14 cellular contexts compared by ENCODE assay signal in genomic region chr9:133367778-133368177, GRCh38. TPM values are rescaled to one million over a fixed set of nuclear protein-coding genes. Genes with fewer than 3 reads are reported as not detected.
DNase-seq lines count a peak whose midpoint lies in the region; ATAC-seq and TF ChIP-seq lines count a peak whose summit lies in the region.
"Had no signal": no experiment of that assay in that cellular context is flagged by ENCODE, and none has a peak within 500 bp of the region (broad histone marks: within the 10 kb centered on the region; RNA-seq: fewer than 3 reads in every experiment).

No MANE protein-coding gene starts in this region.

- H3K27ac ChIP-seq in GM23248, result 0 out of 2 replicates have a peak overlapping the region, but pooled peaks have one; percentile 0
- no peak overlapping the region for H3K27ac ChIP-seq in trophoblast cell (ENCODE audit: low read depth, low read length)
- H3K27ac ChIP-seq in esophagus squamous epithelium, result peak overlapping the region in 2 of 4 donors; percentile 27 to 31
- H3K27ac ChIP-seq: PC-9, testis had no signal

- intact Hi-C loops in esophagus squamous epithelium (cut with DNase I), result no loop called here

- H3K9me3 ChIP-seq in GM23248 (ENCODE audit: low read depth), result no peaks in the 10 kb centered on the region
- H3K9me3 ChIP-seq in adipocyte (ENCODE audit: control insufficient read depth, low read length), result no peaks in the 10 kb centered on the region
- peaks cover 1% of the 10 kb centered on the region for H3K9me3 ChIP-seq in trophoblast cell (ENCODE audit: insufficient read depth, low read depth, low read length)
- no peaks in the 10 kb centered on the region for H3K9me3 ChIP-seq in esophagus squamous epithelium
- H3K9me3 ChIP-seq: HAP-1, testis had no signal

- peaks cover 100% of the 10 kb centered on the region for H3K79me2 ChIP-seq in GM23248 (ENCODE audit: insufficient read depth)
- peaks cover 22% of the 10 kb centered on the region for H3K79me2 ChIP-seq in trophoblast cell (ENCODE audit: control insufficient read depth, insufficient read depth, low read length, poor library complexity)

- no peak overlapping the region for H4K91ac ChIP-seq in trophoblast cell (ENCODE audit: low read depth, low read length)

- in situ Hi-C loops in GM23248 (cut with MboI), result no loop called here

- H3K9ac ChIP-seq in GM23248 (peak overlapping the region; percentile 28; the same call in 1 of the 2 replicates), adipocyte (ENCODE audit: low read length) (peak overlapping the region; percentile 11), trophoblast cell (ENCODE audit: low read length) (no peak overlapping the region)

- 68 to 69% methylated on average over 10 of the region's 10 CpGs for WGBS in GM23248 (ENCODE audit: low coverage in 1 of 2, low lambda C conversion rate in 2 of 2, missing lambda C conversion rate in 2 of 2), 2 experiments
- no CpG with 5 or more reads among the region's 10 CpGs for WGBS in trophoblast cell (ENCODE audit: extremely low coverage, insufficient coverage, insufficient read length)
- WGBS in esophagus squamous epithelium, 2 donors, result 69 to 87% methylated on average over 3 to 10 of the region's 10 CpGs

- H2AK5ac ChIP-seq in trophoblast cell (ENCODE audit: low read length), result no peak overlapping the region

- no peak overlapping the region for H4K12ac ChIP-seq in trophoblast cell (ENCODE audit: low read depth, low read length)

- peak overlapping the region; percentile 53 for H3K4ac ChIP-seq in trophoblast cell (ENCODE audit: low read depth, low read length)

- peaks cover 44% of the 10 kb centered on the region for H3K36me3 ChIP-seq in GM23248 (ENCODE audit: low read depth)
- H3K36me3 ChIP-seq in adipocyte (ENCODE audit: control insufficient read depth, insufficient read depth, low read length, severe bottlenecking), result peaks cover 68% of the 10 kb centered on the region
- peaks cover 76 to 89% of the 10 kb centered on the region in 2 experiments for H3K36me3 ChIP-seq in trophoblast cell (ENCODE audit: control insufficient read depth in 1 of 2, insufficient read depth in 2 of 2, low read length in 2 of 2)
- peaks cover 21 to 76% (median 29%) of the 10 kb centered on the region in 3 donors for H3K36me3 ChIP-seq in esophagus squamous epithelium

- no peak overlapping the region for H2BK120ac ChIP-seq in trophoblast cell (ENCODE audit: insufficient read depth, low read length, poor library complexity)

- H2BK12ac ChIP-seq in trophoblast cell (ENCODE audit: low read length), result no peak overlapping the region

- H3K9me2 ChIP-seq in GM23248 (ENCODE audit: insufficient read depth), result no peaks in the 10 kb centered on the region

- H3K4me3 ChIP-seq in GM23248 (no peak overlapping the region), adipocyte (ENCODE audit: low read length) (peak overlapping the region; percentile 16), trophoblast cell (ENCODE audit: low read depth, low read length) (no peak overlapping the region), esophagus squamous epithelium (no peak overlapping the region)
- H3K4me3 ChIP-seq: HAP-1, PC-9, testis had no signal

- H3K23ac ChIP-seq in trophoblast cell (ENCODE audit: low read length), result no peak overlapping the region

- peaks cover 43% of the 10 kb centered on the region for H3K4me1 ChIP-seq in GM23248 (ENCODE audit: insufficient read depth)
- peaks cover 57% of the 10 kb centered on the region for H3K4me1 ChIP-seq in adipocyte (ENCODE audit: control insufficient read depth, insufficient read depth, low read length)
- peaks cover 6 to 7% of the 10 kb centered on the region in 2 experiments for H3K4me1 ChIP-seq in trophoblast cell (ENCODE audit: control insufficient read depth in 1 of 2, insufficient read depth in 2 of 2, low read length in 2 of 2)
- H3K4me1 ChIP-seq in esophagus squamous epithelium, result peaks cover 56 to 100% (median 73%) of the 10 kb centered on the region in 3 donors
- H3K4me1 ChIP-seq: HAP-1 had no signal

- no peak overlapping the region for H2AFZ ChIP-seq in GM23248
- H2AFZ ChIP-seq in trophoblast cell (ENCODE audit: insufficient read depth, low read length, poor library complexity), result no peak overlapping the region
- H2AFZ ChIP-seq: PC-9 had no signal

- H3K27me3 ChIP-seq in GM23248 (replicated peaks; ENCODE audit: insufficient read depth) (no peaks in the 10 kb centered on the region), adipocyte (replicated peaks; ENCODE audit: control insufficient read depth, insufficient read depth, low read length) (no peaks in the 10 kb centered on the region), trophoblast cell (ENCODE audit: insufficient read depth, low read length) (no peaks in the 10 kb centered on the region), esophagus squamous epithelium (no peaks in the 10 kb centered on the region)
- H3K27me3 ChIP-seq: testis had no signal

- TF ChIP-seq CTCF in esophagus squamous epithelium (IDR thresholded peaks at IDR 0.05), result no peak

- no peak for TF ChIP-seq POLR2A in esophagus squamous epithelium (IDR thresholded peaks at IDR 0.05)

- H2BK5ac ChIP-seq in trophoblast cell (ENCODE audit: low read depth, low read length, poor library complexity), result no peak overlapping the region

- H4K8ac ChIP-seq in trophoblast cell (ENCODE audit: low read depth, low read length), result no peak overlapping the region

- peaks cover 66% of the 10 kb centered on the region for H4K20me1 ChIP-seq in GM23248 (ENCODE audit: insufficient read depth)

- peaks cover 33% of the 10 kb centered on the region for H3F3A ChIP-seq in GM23248 (ENCODE audit: insufficient read depth)

- no peaks in the 10 kb centered on the region for H3K79me1 ChIP-seq in trophoblast cell (ENCODE audit: low read length)

- DNase-seq in GM23248 (no peak), adipocyte (ENCODE audit: low read depth) (no peak), trophoblast cell (no peak), esophagus squamous epithelium (lab: John Stamatoyannopoulos, UW) (no peak)
- DNase-seq: activated CD4-positive, alpha-beta T cell treated with anti-CD3 and anti-CD28 coated beads for 48 hours; NCI-H2171 treated with DMSO at 0.1 percent for 48 hours; PC-9; stimulated activated CD4-positive, alpha-beta T cell treated with anti-CD3 and anti-CD28 coated beads, Interleukin-1b, Interleukin-23, amount 100 ng/mL, for 48 hours; T1000; testis had no signal

- no peak overlapping the region for H3K18ac ChIP-seq in trophoblast cell (ENCODE audit: low read length)

- no peak for ATAC-seq in GM21423 (IDR thresholded peaks at IDR 0.05; ENCODE audit: unreplicated experiment)
- ATAC-seq: activated naive CD4-positive, alpha-beta T cell treated with anti-CD3 and anti-CD28 coated beads, Interleukin-2, amount 50 U/mL, for 72 hours had no signal

- H3K4me2 ChIP-seq in GM23248 (ENCODE audit: unreplicated experiment) (no peak overlapping the region), trophoblast cell (ENCODE audit: low read length) (no peak overlapping the region)
- H3K4me2 ChIP-seq: PC-9 had no signal

- H3K14ac ChIP-seq in trophoblast cell (ENCODE audit: low read length), result no peak overlapping the region

RNA-seq across cellular contexts. Expression of gene SURF4, which starts 8.1 kb away (rescaled TPM):
- 638 and 670 TPM in 2 replicates for total RNA-seq in GM23248 (2014; rRNA removed; shearing (Covaris generic))
- polyA plus RNA-seq in GM23248 (2016; fragmentation: Nextera tagmentation; extraction: Ambion mirVana), result 406 and 420 TPM in 2 replicates
- 307 and 319 TPM in 2 replicates for polyA plus RNA-seq in trophoblast cell (2013)
- 100 to 1,000 TPM; 104 to 140 (median 117) TPM for total RNA-seq in esophagus squamous epithelium

RNA-seq across cellular contexts. Expression of gene STKLD1, which starts 8.4 kb away (rescaled TPM):
- 0.32 and 3.4 TPM in 2 replicates for total RNA-seq in GM23248 (2014; rRNA removed; shearing (Covaris generic))
- polyA plus RNA-seq in GM23248 (2016; fragmentation: Nextera tagmentation; extraction: Ambion mirVana), result 0.38 and 1.5 TPM in 2 replicates
- 0.18 and 0.79 TPM in 2 replicates for polyA plus RNA-seq in trophoblast cell (2013)
- total RNA-seq in esophagus squamous epithelium, result under 1 TPM in 1 of 4 donors, not detected in 3; 0.38 TPM
- total RNA-seq: mesenteric fat pad had no signal

RNA-seq across cellular contexts. Expression of gene SURF2, which starts 11.4 kb away (rescaled TPM):
- total RNA-seq in GM23248 (2014; rRNA removed; shearing (Covaris generic)), result 6.3 and 14.8 TPM in 2 replicates
- 23.4 and 24.4 TPM in 2 replicates for polyA plus RNA-seq in GM23248 (2016; fragmentation: Nextera tagmentation; extraction: Ambion mirVana)
- 26.2 and 28.9 TPM in 2 replicates for polyA plus RNA-seq in trophoblast cell (2013)
- 10 to 100 TPM; 30.1 to 36.8 (median 33.6) TPM for total RNA-seq in esophagus squamous epithelium

RNA-seq across cellular contexts. Expression of gene SURF1, which starts 11.5 kb away (rescaled TPM):
- total RNA-seq in GM23248 (2014; rRNA removed; shearing (Covaris generic)), result 27.7 and 29.1 TPM in 2 replicates
- 57.4 and 62.9 TPM in 2 replicates for polyA plus RNA-seq in GM23248 (2016; fragmentation: Nextera tagmentation; extraction: Ambion mirVana)
- 21.3 and 22.9 TPM in 2 replicates for polyA plus RNA-seq in trophoblast cell (2013)
- 10 to 100 TPM; 18.2 to 44.7 (median 32.0) TPM for total RNA-seq in esophagus squamous epithelium

RNA-seq across cellular contexts. Expression of gene RPL7A, which starts 19.8 kb away (rescaled TPM):
- 1,262 and 1,382 TPM in 2 replicates for total RNA-seq in GM23248 (2014; rRNA removed; shearing (Covaris generic))
- 437 and 458 TPM in 2 replicates for polyA plus RNA-seq in GM23248 (2016; fragmentation: Nextera tagmentation; extraction: Ambion mirVana)
- 1,644 and 1,714 TPM in 2 replicates for polyA plus RNA-seq in trophoblast cell (2013)
- total RNA-seq in esophagus squamous epithelium, result 1,000 to 10,000 TPM; 1,828 to 2,553 (median 2,363) TPM
